30 cellular contexts compared by ENCODE assay signal in genomic region chr22:36772451-36772850, GRCh38. TPM values are rescaled to one million over a fixed set of nuclear protein-coding genes. Genes with fewer than 3 reads are reported as not detected.
"Had no signal": no experiment of that assay in that cellular context is flagged by ENCODE, and none has a peak within 500 bp of the region (broad histone marks: within the 10 kb centered on the region; RNA-seq: fewer than 3 reads in every experiment).

No MANE protein-coding gene starts in this region.

- FAIRE-seq: endothelial cell of umbilical vein, islet of Langerhans, pancreas, urothelium cell line had no signal

- H3K27me3 ChIP-seq: adrenal gland, body of pancreas, colonic mucosa, dorsolateral prefrontal cortex, neutrophil, pancreas, transverse colon had no signal

- H3K4me3 ChIP-seq: adrenal gland, body of pancreas, colonic mucosa, dorsolateral prefrontal cortex, left ventricle myocardium inferior, lung, pancreas, prostate gland, transverse colon had no signal

- ATAC-seq: activated CD4-positive, alpha-beta T cell treated with anti-CD3 and anti-CD28 coated beads for 36 hours; activated CD8-positive, alpha-beta T cell treated with anti-CD3 and anti-CD28 coated beads, Interleukin-2, amount 10 ng/mL, durations not matched to agents 7 days and 5 days; body of pancreas; effector memory CD8-positive, alpha-beta T cell; pancreas had no signal

- H3K4me3 Mint-ChIP-seq: activated CD4-positive, alpha-beta T cell treated with anti-CD3 and anti-CD28 coated beads for 36 hours; activated CD8-positive, alpha-beta T cell treated with anti-CD3 and anti-CD28 coated beads, Interleukin-2, amount 10 ng/mL, durations not matched to agents 7 days and 5 days; activated naive CD8-positive, alpha-beta T cell treated with anti-CD3 and anti-CD28 coated beads for 36 hours; effector memory CD8-positive, alpha-beta T cell had no signal

- H3K9me3 Mint-ChIP-seq: activated naive CD8-positive, alpha-beta T cell treated with anti-CD3 and anti-CD28 coated beads for 36 hours; effector memory CD8-positive, alpha-beta T cell had no signal

- DNase-seq: activated CD4-positive, alpha-beta T cell treated with anti-CD3 and anti-CD28 coated beads for 36 hours; activated CD4-positive, CD25-positive, alpha-beta regulatory T cell; activated CD8-positive, alpha-beta T cell treated with anti-CD3 and anti-CD28 coated beads, Interleukin-2, amount 10 ng/mL, durations not matched to agents 7 days and 5 days; activated effector memory CD4-positive, alpha-beta T cell treated with Interleukin-2 at 50 U/mL for 16 hours; activated naive CD4-positive, alpha-beta T cell treated with Interleukin-2 at 50 U/mL for 16 hours; activated naive CD8-positive, alpha-beta T cell treated with anti-CD3 and anti-CD28 coated beads for 36 hours; activated T-cell treated with anti-CD3 and anti-CD28 coated beads for 4 hours; body of pancreas; colonic mucosa; dorsolateral prefrontal cortex; effector memory CD8-positive, alpha-beta T cell; left ventricle myocardium inferior; pancreas; retina; stimulated activated naive CD4-positive, alpha-beta T cell treated with Interleukin-2 at 50 U/mL for 16 hours; transverse colon had no signal

- H3K9me3 ChIP-seq: adrenal gland, body of pancreas, colonic mucosa, left ventricle myocardium inferior, neutrophil, pancreas, prostate gland, transverse colon had no signal

- H3K27ac ChIP-seq: adrenal gland, body of pancreas, colonic mucosa, dorsolateral prefrontal cortex, left ventricle myocardium inferior, neutrophil, pancreas, prostate gland, transverse colon had no signal

- H3K4me1 ChIP-seq: prostate gland had no signal

- H3K36me3 ChIP-seq: adrenal gland, colonic mucosa, prostate gland, transverse colon had no signal

- H3K27me3 Mint-ChIP-seq: activated CD4-positive, alpha-beta T cell treated with anti-CD3 and anti-CD28 coated beads for 36 hours; activated naive CD8-positive, alpha-beta T cell treated with anti-CD3 and anti-CD28 coated beads for 36 hours; effector memory CD8-positive, alpha-beta T cell had no signal

- H3K36me3 Mint-ChIP-seq: activated naive CD8-positive, alpha-beta T cell treated with anti-CD3 and anti-CD28 coated beads for 36 hours had no signal

- H3K27ac Mint-ChIP-seq: activated CD4-positive, alpha-beta T cell treated with anti-CD3 and anti-CD28 coated beads for 36 hours; activated CD8-positive, alpha-beta T cell treated with anti-CD3 and anti-CD28 coated beads, Interleukin-2, amount 10 ng/mL, durations not matched to agents 7 days and 5 days; activated naive CD8-positive, alpha-beta T cell treated with anti-CD3 and anti-CD28 coated beads for 36 hours; effector memory CD8-positive, alpha-beta T cell had no signal

RNA-seq across cellular contexts. Expression of gene PVALB, which starts 44.4 kb away (rescaled TPM):
- total RNA-seq: activated CD4-positive, alpha-beta T cell treated with anti-CD3 and anti-CD28 coated beads for 36 hours; activated CD8-positive, alpha-beta T cell treated with anti-CD3 and anti-CD28 coated beads, Interleukin-2, amount 10 ng/mL, durations not matched to agents 7 days and 5 days; activated naive CD8-positive, alpha-beta T cell treated with anti-CD3 and anti-CD28 coated beads for 36 hours; aorta; body of pancreas; colonic mucosa; endothelial cell of umbilical vein; fibroblast of lung; fibroblast of villous mesenchyme; left ventricle myocardium inferior; mucosa of gallbladder; pancreas; T-helper 1 cell treated with Interleukin-12 subunit alpha and Interleukin-12 subunit beta and Interleukin-4 antibody, amounts not matched to agents 30 ng/mL and 1 ng/mL, for 36 hours; temporal lobe had no signal
- polyA plus RNA-seq: aorta, endothelial cell of umbilical vein, esophagus, fibroblast of lung had no signal
